Comparison of ENCODE assay signal across 21 cellular contexts in genomic region chr12:130080205-130080604, GRCh38.
DNase-seq lines count a peak whose midpoint lies in the region; ATAC-seq, FAIRE-seq and TF ChIP-seq lines count a peak whose summit lies in the region.
"Had no signal": no experiment of that assay in that cellular context is flagged by ENCODE, and none has a peak within 500 bp of the region (broad histone marks: within the 10 kb centered on the region; RNA-seq: fewer than 3 reads in every experiment).

No MANE protein-coding gene starts in this region.

- TF ChIP-seq EP300 in gastroesophageal sphincter (IDR thresholded peaks at IDR 0.05): no peak

- H3K36me3 Mint-ChIP-seq in neural progenitor cell: no peaks in the 10 kb centered on the region
- no peaks in the 10 kb centered on the region for H3K36me3 Mint-ChIP-seq in T-helper 2 cell treated with Interferon-gamma antibody and Interleukin-4, amounts not matched to agents 5 μg/mL and 100 μg/mL, for 36 hours (ENCODE audit: low read depth)
- H3K36me3 Mint-ChIP-seq: CD4-positive, alpha-beta memory T cell had no signal

- dilution Hi-C loops in keratinocyte (cut with MboI; ENCODE audit: extremely low pct_ligation_motif_present, low sequenced_read_pairs): no loop called here

- H3K4me2 ChIP-seq in keratinocyte (ENCODE audit: control insufficient read depth, extremely low read depth, insufficient read depth, low read depth, low read length) (peak overlapping the region; percentile 36), neural progenitor cell (no peak overlapping the region)

- peak overlapping the region; percentile 36 for H2AFZ ChIP-seq in keratinocyte (ENCODE audit: control insufficient read depth, low read length)
- H2AFZ ChIP-seq in neural progenitor cell (replicated peaks): no peak overlapping the region
- H2AFZ ChIP-seq: GM23248 had no signal

- H3K79me2 ChIP-seq in keratinocyte (ENCODE audit: control insufficient read depth, insufficient read depth, low read length) (no peaks in the 10 kb centered on the region), neural progenitor cell (ENCODE audit: low read depth) (no peaks in the 10 kb centered on the region)

- H3K9me3 Mint-ChIP-seq in neural progenitor cell: peaks cover 13% of the 10 kb centered on the region
- H3K9me3 Mint-ChIP-seq in T-helper 2 cell treated with Interferon-gamma antibody and Interleukin-4, amounts not matched to agents 5 μg/mL and 100 μg/mL, for 36 hours: peaks cover 35% of the 10 kb centered on the region

- H3K27me3 Mint-ChIP-seq in neural progenitor cell (ENCODE audit: insufficient read depth, low read depth): peaks cover 38% of the 10 kb centered on the region
- H3K27me3 Mint-ChIP-seq in T-helper 2 cell treated with Interferon-gamma antibody and Interleukin-4, amounts not matched to agents 5 μg/mL and 100 μg/mL, for 36 hours (ENCODE audit: low read depth): no peaks in the 10 kb centered on the region

- TF ChIP-seq POLR2A in GM12891 (IDR thresholded peaks at IDR 0.05; ENCODE audit: low read depth, low read length): no peak
- TF ChIP-seq POLR2A in GM12892 (IDR thresholded peaks at IDR 0.05; ENCODE audit: low read depth, low read length): no peak
- no peak for TF ChIP-seq POLR2A in gastroesophageal sphincter (IDR thresholded peaks at IDR 0.05)

- H3K4me1 ChIP-seq in keratinocyte (ENCODE audit: control insufficient read depth, extremely low read depth, insufficient read depth, low read length): peaks cover 30% of the 10 kb centered on the region
- H3K4me1 ChIP-seq in neural progenitor cell: peaks cover 15% of the 10 kb centered on the region
- no peaks in the 10 kb centered on the region for H3K4me1 ChIP-seq in gastroesophageal sphincter
- H3K4me1 ChIP-seq: BE2C had no signal

- no peaks in the 10 kb centered on the region for H3K9me1 ChIP-seq in keratinocyte (ENCODE audit: control insufficient read depth, extremely low read depth, insufficient read depth, low read length)

- FAIRE-seq in keratinocyte (lab: Jason Lieb, UNC): peak; percentile 60
- no peak for FAIRE-seq in GM12891 (lab: Jason Lieb, UNC)
- no peak for FAIRE-seq in GM12892 (lab: Jason Lieb, UNC)
- FAIRE-seq: A204.1, D721Med, G401.6, H54 had no signal

- H3K9me3 ChIP-seq in keratinocyte (ENCODE audit: control insufficient read depth, low read depth, low read length) (no peaks in the 10 kb centered on the region), neural progenitor cell (ENCODE audit: low read depth) (no peaks in the 10 kb centered on the region), gastroesophageal sphincter (peaks cover 0 to 5% (median 0%) of the 10 kb centered on the region in 3 donors)
- H3K9me3 ChIP-seq: BE2C had no signal

- TF ChIP-seq CTCF in VCaP (conservative IDR thresholded peaks at IDR 0.05) (no peak), keratinocyte (optimal IDR thresholded peaks at IDR 0.05 in 1 of 3, IDR thresholded peaks at IDR 0.05 in 1 of 3, conservative IDR thresholded peaks at IDR 0.05 in 1 of 3; ENCODE audit: extremely low read depth in 1 of 3, insufficient read depth in 2 of 3, low read length in 3 of 3) (no peak), neural progenitor cell (IDR thresholded peaks at IDR 0.05) (no peak), gastroesophageal sphincter (IDR thresholded peaks at IDR 0.05) (no peak)

- H3K9ac ChIP-seq in keratinocyte (ENCODE audit: control insufficient read depth, extremely low read depth, insufficient read depth, low read length): peak overlapping the region; percentile 67
- H3K9ac ChIP-seq in neural progenitor cell: no peak overlapping the region
- H3K9ac ChIP-seq: GM23248 had no signal

- H3K36me3 ChIP-seq in keratinocyte (ENCODE audit: control insufficient read depth in 2 of 2, extremely low read depth in 1 of 2, insufficient read depth in 2 of 2, low read length in 2 of 2) (no peaks in the 10 kb centered on the region), neural progenitor cell (no peaks in the 10 kb centered on the region), gastroesophageal sphincter (no peaks in the 10 kb centered on the region)
- H3K36me3 ChIP-seq: BE2C had no signal

- DNase-seq in keratinocyte (ENCODE audit: low read depth, low spot score) (peak; percentile 26), neural progenitor cell (ENCODE audit: low spot score) (no peak), GM12891 (ENCODE audit: insufficient read length, low spot score) (no peak), GM12892 (ENCODE audit: insufficient read length) (no peak)
- DNase-seq in T-helper 2 cell treated with Interferon-gamma antibody and Interleukin-4, amounts not matched to agents 5 μg/mL and 100 μg/mL, for 36 hours (ENCODE audit: low spot score): no peak
- DNase-seq: BE2C; CD4-positive, alpha-beta memory T cell; COR-L47; DMS153; DMS79 treated with DMSO at 0.1 percent for 48 hours; EL; GM23248 had no signal

- H3K4me1 Mint-ChIP-seq in neural progenitor cell: peaks cover 71% of the 10 kb centered on the region
- H3K4me1 Mint-ChIP-seq in T-helper 2 cell treated with Interferon-gamma antibody and Interleukin-4, amounts not matched to agents 5 μg/mL and 100 μg/mL, for 36 hours (ENCODE audit: low read depth): peaks cover 3% of the 10 kb centered on the region

- H3K4me3 ChIP-seq in keratinocyte (ENCODE audit: control insufficient read depth in 2 of 3, extremely low read depth in 1 of 3, insufficient read depth in 2 of 3, low read depth in 1 of 3, low read length in 3 of 3) (no peak overlapping the region), neural progenitor cell (no peak overlapping the region), gastroesophageal sphincter (no peak overlapping the region)
- H3K4me3 ChIP-seq: GM23248 had no signal

- no peaks in the 10 kb centered on the region for H4K20me1 ChIP-seq in keratinocyte (ENCODE audit: control insufficient read depth, extremely low read depth, insufficient read depth, low read length)
- no peaks in the 10 kb centered on the region for H4K20me1 ChIP-seq in neural progenitor cell (ENCODE audit: low read depth)

- H3K27me3 ChIP-seq in keratinocyte (ENCODE audit: control insufficient read depth, extremely low read depth, insufficient read depth, low read length): no peaks in the 10 kb centered on the region
- H3K27me3 ChIP-seq in neural progenitor cell: peaks cover 56% of the 10 kb centered on the region
- peaks cover 43% of the 10 kb centered on the region for H3K27me3 ChIP-seq in gastroesophageal sphincter

- H3F3A ChIP-seq in neural progenitor cell (ENCODE audit: low read depth): peaks cover 15% of the 10 kb centered on the region

- 80 to 89% methylated on average over 1 to 3 of the region's 6 CpGs for WGBS in gastroesophageal sphincter (ENCODE audit: low coverage in 1 of 2), 2 donors

- no peak for ATAC-seq in gastroesophageal sphincter
- ATAC-seq: HCT116 had no signal

- H3K27ac Mint-ChIP-seq in neural progenitor cell: peak overlapping the region; percentile 75
- H3K27ac Mint-ChIP-seq in T-helper 2 cell treated with Interferon-gamma antibody and Interleukin-4, amounts not matched to agents 5 μg/mL and 100 μg/mL, for 36 hours: no peak overlapping the region
- H3K27ac Mint-ChIP-seq: CD4-positive, alpha-beta memory T cell had no signal

- H3K27ac ChIP-seq in VCaP: peak overlapping the region; percentile 42; the same call in 1 of the 2 replicates
- peak overlapping the region; percentile 48 for H3K27ac ChIP-seq in keratinocyte (ENCODE audit: control insufficient read depth, insufficient read depth, low read length)
- no peak overlapping the region for H3K27ac ChIP-seq in neural progenitor cell
- no peak overlapping the region for H3K27ac ChIP-seq in gastroesophageal sphincter
- H3K27ac ChIP-seq: C4-2B, GM23248, HL-60 had no signal

- H3K4me3 Mint-ChIP-seq in neural progenitor cell: no peak overlapping the region
- no peak overlapping the region for H3K4me3 Mint-ChIP-seq in T-helper 2 cell treated with Interferon-gamma antibody and Interleukin-4, amounts not matched to agents 5 μg/mL and 100 μg/mL, for 36 hours
- H3K4me3 Mint-ChIP-seq: CD4-positive, alpha-beta memory T cell had no signal

TF ChIP-seq in GM12891, 5 proteins besides CTCF, POLR2A, EP300 and RAD21:
- TF ChIP-seq POU2F2 (IDR thresholded peaks at IDR 0.05; ENCODE audit: low read depth, low read length) (no peak), SPI1 (IDR thresholded peaks at IDR 0.05; ENCODE audit: low read depth, low read length) (no peak), PAX5 (IDR thresholded peaks at IDR 0.05; ENCODE audit: insufficient read depth, low read length, severe bottlenecking) (no peak), TAF1 (IDR thresholded peaks at IDR 0.05; ENCODE audit: low read depth, low read length) (no peak), POLR2AphosphoS5 (IDR thresholded peaks at IDR 0.05; ENCODE audit: low read depth, low read length) (no peak)
TF ChIP-seq in GM12891: peak in this region for 0.

Comparison
In these comparisons a context has a peak if more than half of its experiments do, and no peak if none do; other contexts are left out.
1. H3K27ac ChIP-seq: peak in VCaP (single experiment) and keratinocyte (single experiment); none in neural progenitor cell (single experiment) and gastroesophageal sphincter (0 of 4).